Comparison of ENCODE assay signal across 1 cellular context in genomic region chr5:119302916-119303897, GRCh38.
TF ChIP-seq lines count a peak whose summit lies in the region.

No MANE protein-coding gene starts in this region.

TF ChIP-seq in HepG2, 621 proteins besides CTCF, POLR2A, EP300 and RAD21 (continued from another document and continues in another):
- peak; percentile 59; the same call in 1 of the 2 replicates for TF ChIP-seq PAXIP1 (CRISPR knock-in tag; conservative IDR thresholded peaks at IDR 0.05)
- no peak for TF ChIP-seq MLX (CRISPR knock-in tag; IDR thresholded peaks at IDR 0.05)
- no peak for TF ChIP-seq ZNF639 (CRISPR knock-in tag; conservative IDR thresholded peaks at IDR 0.05)
- no peak for TF ChIP-seq ZNF180 (CRISPR knock-in tag; IDR thresholded peaks at IDR 0.05; ENCODE audit: borderline replicate concordance, low read depth)
- TF ChIP-seq DMAP1 (CRISPR knock-in tag; IDR thresholded peaks at IDR 0.05), result peak; percentile 43; the same call in 1 of the 2 replicates
- no peak for TF ChIP-seq POLR2G (IDR thresholded peaks at IDR 0.05; ENCODE audit: low read depth, low read length)
- TF ChIP-seq RERE (CRISPR knock-in tag; IDR thresholded peaks at IDR 0.05; ENCODE audit: low read depth), result 0 out of 2 replicates have a peak, but pooled peaks have one; percentile 4
- no peak for TF ChIP-seq ZBTB8A (CRISPR knock-in tag; IDR thresholded peaks at IDR 0.05; ENCODE audit: borderline replicate concordance, low read depth)
- TF ChIP-seq JUND (CRISPR knock-in tag; IDR thresholded peaks at IDR 0.05), result no peak
- no peak for TF ChIP-seq ZNF121 (CRISPR knock-in tag; IDR thresholded peaks at IDR 0.05)
- TF ChIP-seq NFAT5 (CRISPR knock-in tag; IDR thresholded peaks at IDR 0.05), result no peak
- no peak for TF ChIP-seq GPN1 (CRISPR knock-in tag; IDR thresholded peaks at IDR 0.05; ENCODE audit: borderline replicate concordance)
- TF ChIP-seq HMG20A (CRISPR knock-in tag; IDR thresholded peaks at IDR 0.05; ENCODE audit: borderline replicate concordance), result peak; percentile 64; the same call in 1 of the 2 replicates
- no peak for TF ChIP-seq ATF3 (CRISPR knock-in tag; IDR thresholded peaks at IDR 0.05)
- TF ChIP-seq EHMT2 (IDR thresholded peaks at IDR 0.05; ENCODE audit: borderline replicate concordance, low read depth, low read length), result no peak
- TF ChIP-seq KDM5A (IDR thresholded peaks at IDR 0.05; ENCODE audit: borderline replicate concordance, low read length), result no peak
- no peak for TF ChIP-seq ZNF496 (CRISPR knock-in tag; IDR thresholded peaks at IDR 0.05; ENCODE audit: insufficient replicate concordance)
- TF ChIP-seq ZSCAN31 (CRISPR knock-in tag; IDR thresholded peaks at IDR 0.05; ENCODE audit: low read depth), result no peak
- TF ChIP-seq GLMP (CRISPR knock-in tag; IDR thresholded peaks at IDR 0.05; ENCODE audit: borderline replicate concordance), result no peak
- no peak for TF ChIP-seq TBL1XR1 (IDR thresholded peaks at IDR 0.05; ENCODE audit: borderline replicate concordance, low read length, partially characterized antibody)
- peak; percentile 61 for TF ChIP-seq BCL6 (CRISPR knock-in tag; IDR thresholded peaks at IDR 0.05)
- no peak for TF ChIP-seq PAF1 (CRISPR knock-in tag; IDR thresholded peaks at IDR 0.05)
- no peak for TF ChIP-seq MED8 (CRISPR knock-in tag; IDR thresholded peaks at IDR 0.05; ENCODE audit: insufficient replicate concordance)
- no peak for TF ChIP-seq RFX3 (CRISPR knock-in tag; IDR thresholded peaks at IDR 0.05)
- TF ChIP-seq ZNF839 (CRISPR knock-in tag; IDR thresholded peaks at IDR 0.05; ENCODE audit: borderline replicate concordance), result no peak
- TF ChIP-seq E2F1 (CRISPR knock-in tag; IDR thresholded peaks at IDR 0.05), result no peak
- TF ChIP-seq ZNF430 (CRISPR knock-in tag; IDR thresholded peaks at IDR 0.05), result 0 out of 2 replicates have a peak, but pooled peaks have one; percentile 35
- TF ChIP-seq ZNF441 (CRISPR knock-in tag; IDR thresholded peaks at IDR 0.05; ENCODE audit: borderline replicate concordance), result no peak
- TF ChIP-seq SRY (CRISPR knock-in tag; IDR thresholded peaks at IDR 0.05), result no peak
- TF ChIP-seq FOXP4 (CRISPR knock-in tag; IDR thresholded peaks at IDR 0.05), result peak; percentile 73; the same call in 1 of the 2 replicates
- no peak for TF ChIP-seq MXD1 (CRISPR knock-in tag; IDR thresholded peaks at IDR 0.05)
- TF ChIP-seq ZNF337 (CRISPR knock-in tag; IDR thresholded peaks at IDR 0.05; ENCODE audit: borderline replicate concordance, low read depth), result no peak
- TF ChIP-seq ZNF282 (IDR thresholded peaks at IDR 0.05; ENCODE audit: partially characterized antibody), result no peak
- no peak for TF ChIP-seq RNF2 (conservative IDR thresholded peaks at IDR 0.05; ENCODE audit: low read depth)
- no peak for TF ChIP-seq SMYD3 (CRISPR knock-in tag; IDR thresholded peaks at IDR 0.05)
